In the genomic region with DNA sequence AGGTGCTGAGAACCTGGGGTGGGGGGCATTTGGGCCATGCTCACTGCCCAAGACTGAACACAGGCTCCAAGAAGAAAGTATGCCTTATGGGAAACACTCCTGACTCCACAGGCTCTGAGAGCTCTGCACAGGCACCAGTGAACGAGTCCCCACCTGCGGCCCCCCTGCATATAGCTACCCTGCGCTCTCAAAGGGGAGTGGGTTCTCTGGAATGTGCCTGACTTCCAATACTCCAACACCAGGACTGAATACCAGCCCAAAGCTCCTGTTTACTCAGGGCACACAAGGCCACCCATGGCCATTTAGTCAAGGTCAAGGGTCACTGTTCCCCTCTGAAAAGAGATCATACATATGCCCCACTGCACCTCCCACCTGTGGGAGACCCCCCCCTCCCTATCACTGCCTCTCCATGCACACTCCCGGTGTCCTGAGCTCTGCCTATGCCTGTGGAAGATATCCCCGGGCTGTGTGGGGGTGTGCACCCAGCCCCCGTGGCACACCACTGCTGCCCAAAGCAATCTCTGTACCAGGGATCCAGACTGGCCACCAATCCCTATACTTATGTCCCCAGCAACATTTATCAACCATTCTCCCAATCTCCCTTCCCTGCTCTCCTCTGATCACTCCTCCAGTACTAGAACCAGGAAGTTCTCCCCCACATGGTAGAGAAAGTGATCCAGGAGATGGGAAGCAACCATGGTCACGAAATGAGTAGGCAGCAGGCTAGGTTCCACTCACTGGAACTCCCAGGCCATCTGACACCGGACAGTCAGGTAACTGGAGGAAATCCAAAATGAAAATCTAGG, we compare ENCODE assay signal across 11 cellular contexts. TPM values are rescaled to one million over a fixed set of nuclear protein-coding genes. Genes with fewer than 3 reads are reported as not detected.
DNase-seq lines count a peak whose midpoint lies in the region; ATAC-seq and TF ChIP-seq lines count a peak whose summit lies in the region.
"Had no signal": no experiment of that assay in that cellular context is flagged by ENCODE, and none has a peak within 500 bp of the region (broad histone marks: within the 10 kb centered on the region; RNA-seq: fewer than 3 reads in every experiment).

No MANE protein-coding gene starts in this region.

- no peak for TF ChIP-seq CTCF in type B pancreatic cell (conservative IDR thresholded peaks at IDR 0.05)

- H3K4me1 Mint-ChIP-seq in activated naive CD4-positive, alpha-beta T cell treated with anti-CD3 and anti-CD28 coated beads, Interleukin-2, amount 10 ng/mL, durations not matched to agents 7 days and 5 days = peaks cover 24% of the 10 kb centered on the region
- peaks cover 0 to 23% (median 5%) of the 10 kb centered on the region in 7 donors for H3K4me1 Mint-ChIP-seq in naive thymus-derived CD4-positive, alpha-beta T cell
- H3K4me1 Mint-ChIP-seq in type B pancreatic cell (ENCODE audit: unreplicated experiment) = peaks cover 40% of the 10 kb centered on the region

- no peaks in the 10 kb centered on the region for H3K9me3 Mint-ChIP-seq in activated naive CD4-positive, alpha-beta T cell treated with anti-CD3 and anti-CD28 coated beads, Interleukin-2, amount 10 ng/mL, durations not matched to agents 7 days and 5 days
- no peaks in the 10 kb centered on the region for H3K9me3 Mint-ChIP-seq in activated naive CD4-positive, alpha-beta T cell treated with anti-CD3 and anti-CD28 coated beads, Interleukin-2, amount 50 U/mL, for 72 hours
- H3K9me3 Mint-ChIP-seq in naive thymus-derived CD4-positive, alpha-beta T cell = peaks cover 0 to 2% (median 0%) of the 10 kb centered on the region in 11 donors
- H3K9me3 Mint-ChIP-seq in type B pancreatic cell = no peaks in the 10 kb centered on the region

- POLR2A ChIA-PET in naive thymus-derived CD4-positive, alpha-beta T cell (lab: Charles Lee) = interaction anchor here (1.0 kb wide), 1 partner anchor 49 kb away, joined by 3 read pairs; no protein-coding TSS in a partner anchor

- peak overlapping the region; percentile 99 for H3K27ac ChIP-seq in cingulate gyrus (ENCODE audit: low read depth, low read length)
- no peak overlapping the region for H3K27ac ChIP-seq in naive thymus-derived CD4-positive, alpha-beta T cell (ENCODE audit: low read depth, low read length)

- DNase-seq in activated naive CD4-positive, alpha-beta T cell treated with anti-CD3 and anti-CD28 coated beads, Interleukin-2, amount 10 ng/mL, durations not matched to agents 7 days and 5 days = peak; percentile 19
- DNase-seq in activated naive CD4-positive, alpha-beta T cell treated with anti-CD3 and anti-CD28 coated beads, Interleukin-2, amount 50 U/mL, for 72 hours (ENCODE audit: low spot score in 2 of 2) = no peak
- DNase-seq in naive thymus-derived CD4-positive, alpha-beta T cell = no peak
- DNase-seq in type B pancreatic cell (ENCODE audit: extremely low spot score, unreplicated experiment) = no peak
- no peak for DNase-seq in SW 1271 (lab: John Stamatoyannopoulos, UW)
- DNase-seq: adrenal gland; stimulated activated CD4-positive, alpha-beta T cell treated with anti-CD3 and anti-CD28 coated beads, Interleukin-2, amount 100 ng/mL, for 24 hours had no signal

- intact Hi-C loops in naive thymus-derived CD4-positive, alpha-beta T cell (cut with micrococcal nuclease) = loop anchor here in 1 of 2 donors (1.0 kb wide), 1 partner anchor 30 kb away; no protein-coding TSS in a partner anchor

- no peak for ATAC-seq in activated naive CD4-positive, alpha-beta T cell treated with anti-CD3 and anti-CD28 coated beads, Interleukin-2, amount 50 U/mL, for 72 hours
- no peak for ATAC-seq in naive thymus-derived CD4-positive, alpha-beta T cell
- no peak for ATAC-seq in HG03159 (IDR thresholded peaks at IDR 0.05; ENCODE audit: unreplicated experiment)
- ATAC-seq in GM21390 (IDR thresholded peaks at IDR 0.05; ENCODE audit: unreplicated experiment) = no peak

- H3K4me3 Mint-ChIP-seq in activated naive CD4-positive, alpha-beta T cell treated with anti-CD3 and anti-CD28 coated beads, Interleukin-2, amount 10 ng/mL, durations not matched to agents 7 days and 5 days = peak overlapping the region; percentile 74
- H3K4me3 Mint-ChIP-seq in naive thymus-derived CD4-positive, alpha-beta T cell = peak overlapping the region in 9 of 10 donors; percentile 39 to 90 (median 81)
- peak overlapping the region; percentile 94 for H3K4me3 Mint-ChIP-seq in type B pancreatic cell

- H3K4me3 ChIP-seq in naive thymus-derived CD4-positive, alpha-beta T cell (ENCODE audit: low read length) = no peak overlapping the region
- H3K4me3 ChIP-seq: adrenal gland had no signal

- CTCF ChIA-PET in activated naive CD4-positive, alpha-beta T cell treated with anti-CD3 and anti-CD28 coated beads, Interleukin-2, amount 10 ng/mL, durations not matched to agents 7 days and 5 days (lab: Charles Lee) = interaction anchor here (1.0 to 7.7 kb wide), 5 partner anchors 11 to 117 kb away, joined by 3 to 170 read pairs (median 12); no protein-coding TSS in a partner anchor
- CTCF ChIA-PET in naive thymus-derived CD4-positive, alpha-beta T cell (lab: Charles Lee) = interaction anchor here (0.9 to 7.8 kb wide), 2 partner anchors 15 to 31 kb away, joined by 3 to 115 read pairs; a partner anchor contains a TSS

- H3K27me3 Mint-ChIP-seq in activated naive CD4-positive, alpha-beta T cell treated with anti-CD3 and anti-CD28 coated beads, Interleukin-2, amount 10 ng/mL, durations not matched to agents 7 days and 5 days = peaks cover 36% of the 10 kb centered on the region
- H3K27me3 Mint-ChIP-seq in naive thymus-derived CD4-positive, alpha-beta T cell = peaks cover 0 to 30% (median 0%) of the 10 kb centered on the region in 5 donors
- no peaks in the 10 kb centered on the region for H3K27me3 Mint-ChIP-seq in type B pancreatic cell

- no peaks in the 10 kb centered on the region for H3K9me3 ChIP-seq in naive thymus-derived CD4-positive, alpha-beta T cell (ENCODE audit: control insufficient read depth in 2 of 3, low read length in 3 of 3)
- H3K9me3 ChIP-seq: adrenal gland had no signal

- H3K4me1 ChIP-seq in naive thymus-derived CD4-positive, alpha-beta T cell (ENCODE audit: control insufficient read depth in 2 of 2, insufficient read depth in 2 of 2, low read length in 2 of 2) = peaks cover 8 to 21% of the 10 kb centered on the region in 2 donors

- H3K36me3 Mint-ChIP-seq in activated naive CD4-positive, alpha-beta T cell treated with anti-CD3 and anti-CD28 coated beads, Interleukin-2, amount 10 ng/mL, durations not matched to agents 7 days and 5 days = peaks cover 12% of the 10 kb centered on the region
- H3K36me3 Mint-ChIP-seq in activated naive CD4-positive, alpha-beta T cell treated with anti-CD3 and anti-CD28 coated beads, Interleukin-2, amount 50 U/mL, for 72 hours = no peaks in the 10 kb centered on the region
- H3K36me3 Mint-ChIP-seq in naive thymus-derived CD4-positive, alpha-beta T cell = peaks cover 0 to 12% (median 0%) of the 10 kb centered on the region in 5 donors
- peaks cover 16% of the 10 kb centered on the region for H3K36me3 Mint-ChIP-seq in type B pancreatic cell

- no peaks in the 10 kb centered on the region for H3K27me3 ChIP-seq in naive thymus-derived CD4-positive, alpha-beta T cell (ENCODE audit: control insufficient read depth in 2 of 2, insufficient read depth in 2 of 2, low read length in 2 of 2)
- H3K27me3 ChIP-seq: adrenal gland had no signal

- H3K27ac Mint-ChIP-seq in activated naive CD4-positive, alpha-beta T cell treated with anti-CD3 and anti-CD28 coated beads, Interleukin-2, amount 10 ng/mL, durations not matched to agents 7 days and 5 days = no peak overlapping the region
- H3K27ac Mint-ChIP-seq in activated naive CD4-positive, alpha-beta T cell treated with anti-CD3 and anti-CD28 coated beads, Interleukin-2, amount 50 U/mL, for 72 hours = peak overlapping the region in 1 of 2 donors; percentile 79
- H3K27ac Mint-ChIP-seq in naive thymus-derived CD4-positive, alpha-beta T cell = peak overlapping the region in 1 of 9 donors; percentile 60
- H3K27ac Mint-ChIP-seq in type B pancreatic cell = peak overlapping the region; percentile 99

- H3K36me3 ChIP-seq in naive thymus-derived CD4-positive, alpha-beta T cell (ENCODE audit: control insufficient read depth in 2 of 3, insufficient read depth in 3 of 3, low read length in 3 of 3) = peaks cover 0 to 34% (median 3%) of the 10 kb centered on the region in 3 experiments

RNA-seq across cellular contexts. Expression of a gene that starts 1.5 kb away (rescaled TPM):
- 1 to 10 TPM; 3.0 to 7.3 TPM for total RNA-seq in activated naive CD4-positive, alpha-beta T cell treated with anti-CD3 and anti-CD28 coated beads, Interleukin-2, amount 50 U/mL, for 72 hours
- total RNA-seq in naive thymus-derived CD4-positive, alpha-beta T cell = 1 to 10 TPM in 4 of 5 experiments, under 1 TPM in 1; 0.79 to 3.3 (median 2.7) TPM
- polyA plus RNA-seq in naive thymus-derived CD4-positive, alpha-beta T cell = not detected
- 212 and 367 TPM in 2 replicates for total RNA-seq in type B pancreatic cell (ENCODE audit: low replicate concordance)

RNA-seq across cellular contexts. Expression of a gene that starts 8.5 kb away (rescaled TPM):
- total RNA-seq in activated naive CD4-positive, alpha-beta T cell treated with anti-CD3 and anti-CD28 coated beads, Interleukin-2, amount 50 U/mL, for 72 hours = 10 to 100 TPM; 21.7 to 27.1 TPM
- total RNA-seq in naive thymus-derived CD4-positive, alpha-beta T cell = 10 to 100 TPM in 1 of 5 experiments, 1 to 10 TPM in 4; 3.6 to 16.5 (median 5.0) TPM
- 10 to 100 TPM; 10.2 to 14.3 TPM for polyA plus RNA-seq in naive thymus-derived CD4-positive, alpha-beta T cell
- total RNA-seq in type B pancreatic cell (ENCODE audit: low replicate concordance) = 15.0 and 25.7 TPM in 2 replicates

RNA-seq across cellular contexts. Expression of a gene that starts 8.6 kb away (rescaled TPM):
- total RNA-seq in activated naive CD4-positive, alpha-beta T cell treated with anti-CD3 and anti-CD28 coated beads, Interleukin-2, amount 50 U/mL, for 72 hours = 100 to 1,000 TPM; 168 to 307 TPM
- total RNA-seq in naive thymus-derived CD4-positive, alpha-beta T cell = 100 to 1,000 TPM; 193 to 278 (median 236) TPM
- polyA plus RNA-seq in naive thymus-derived CD4-positive, alpha-beta T cell = 100 to 1,000 TPM; 512 to 752 TPM
- total RNA-seq in type B pancreatic cell (ENCODE audit: low replicate concordance) = 268 and 281 TPM in 2 replicates

RNA-seq across cellular contexts. Expression of a gene that starts 15.1 kb away (rescaled TPM):
- total RNA-seq in activated naive CD4-positive, alpha-beta T cell treated with anti-CD3 and anti-CD28 coated beads, Interleukin-2, amount 50 U/mL, for 72 hours = 10 to 100 TPM; 10.1 to 15.9 TPM
- total RNA-seq in naive thymus-derived CD4-positive, alpha-beta T cell = 10 to 100 TPM in 3 of 5 experiments, 1 to 10 TPM in 2; 7.9 to 14.2 (median 12.5) TPM
- 10 to 100 TPM; 10.7 to 16.2 TPM for polyA plus RNA-seq in naive thymus-derived CD4-positive, alpha-beta T cell
- total RNA-seq in type B pancreatic cell (ENCODE audit: low replicate concordance) = 9.3 and 16.0 TPM in 2 replicates

RNA-seq across cellular contexts. Expression of a gene that starts 59.4 kb away (rescaled TPM):
- not detected for total RNA-seq in activated naive CD4-positive, alpha-beta T cell treated with anti-CD3 and anti-CD28 coated beads, Interleukin-2, amount 50 U/mL, for 72 hours
- not detected for total RNA-seq in naive thymus-derived CD4-positive, alpha-beta T cell
- polyA plus RNA-seq in naive thymus-derived CD4-positive, alpha-beta T cell = not detected
- not detected in 2 replicates for total RNA-seq in type B pancreatic cell (ENCODE audit: low replicate concordance)
- total RNA-seq: adrenal gland, lung microvascular endothelial cell had no signal

Comparison
In these comparisons a context has a peak if more than half of its experiments do, and no peak if none do; other contexts are left out.
1. RNA of a gene that starts 1.5 kb away (total RNA-seq): 212 to 367 TPM in type B pancreatic cell; 3.0 to 7.3 TPM in activated naive CD4-positive, alpha-beta T cell treated with anti-CD3 and anti-CD28 coated beads, Interleukin-2, amount 50 U/mL, for 72 hours and 0.79 to 3.3 TPM in naive thymus-derived CD4-positive, alpha-beta T cell; every median in the first group is over 10 times any median in the second.
2. Peak in every context shown above with its lines, with median percentiles within 50 percentile points of each other: H3K4me3 Mint-ChIP-seq.